ENCODE assay signal across 8 cellular contexts in the genomic region with DNA sequence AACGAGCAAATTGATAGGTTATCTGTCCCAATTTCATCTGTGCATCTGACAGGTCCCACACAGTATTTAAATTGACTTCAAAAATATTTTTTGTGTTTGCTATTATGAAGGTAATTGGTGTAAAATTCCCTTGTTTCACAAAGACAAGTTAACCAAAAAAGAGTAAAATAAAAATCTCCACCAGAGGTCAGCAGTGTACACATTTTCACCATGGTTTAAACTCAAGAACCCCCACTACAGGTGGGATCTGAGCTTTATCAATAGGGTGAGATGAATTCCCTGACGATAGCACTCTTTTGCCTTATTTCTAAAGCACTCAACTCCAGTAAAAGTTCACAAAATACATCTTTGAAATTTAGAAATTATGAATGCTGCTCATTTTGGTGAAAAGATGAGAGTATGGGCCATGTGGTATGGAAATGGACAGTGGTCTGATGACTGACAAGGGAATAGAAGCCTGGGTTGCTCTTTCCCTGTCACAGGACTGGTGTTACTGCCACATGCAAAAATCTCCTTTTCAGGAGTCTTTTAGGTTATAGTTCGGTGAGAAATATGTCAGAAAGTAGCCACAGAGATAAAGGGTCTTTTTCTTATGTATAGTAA.
DNase-seq lines count a peak whose midpoint lies in the region; ATAC-seq, FAIRE-seq and TF ChIP-seq lines count a peak whose summit lies in the region.

No MANE protein-coding gene starts in this region.

- DNase-seq in ELR (ENCODE audit: low read depth), result peak; percentile 55
- peak; percentile 11 for DNase-seq in HTR-8/SVneo (ENCODE audit: insufficient read length, low spot score)
- DNase-seq in SHP77 (lab: John Stamatoyannopoulos, UW), result peak; percentile 22 to 34
- peak; percentile 30 for DNase-seq in globus pallidus (ENCODE audit: low spot score)
- no peak for DNase-seq in uterus
- no peak for DNase-seq in activated T-cell treated with anti-CD3 and anti-CD28 coated beads, Interleukin-2, amount 50 U/mL, for 48 hours
- no peak for DNase-seq in GDM1 (lab: John Stamatoyannopoulos, UW)

- no peak for FAIRE-seq in HTR-8/SVneo (lab: Jason Lieb, UNC)

- H3K27ac ChIP-seq in uterus, result no peak overlapping the region

- peak; percentile 76 for ATAC-seq in GM21447 (IDR thresholded peaks at IDR 0.05; ENCODE audit: unreplicated experiment)

- intact Hi-C loops in uterus (cut with DNase I; ENCODE audit: low total_unique reads), result no loop called here

- no peak overlapping the region for H3K4me3 ChIP-seq in uterus

- H3K4me1 ChIP-seq in uterus, result no peaks in the 10 kb centered on the region

- H3K9me3 ChIP-seq in uterus, result no peaks in the 10 kb centered on the region

- TF ChIP-seq POLR2A in uterus (IDR thresholded peaks at IDR 0.05), result no peak

- TF ChIP-seq CTCF in uterus (IDR thresholded peaks at IDR 0.05), result peak in 3 of 4 experiments; percentile 10 to 26 (median 23)

- no peaks in the 10 kb centered on the region for H3K27me3 ChIP-seq in uterus

- H3K36me3 ChIP-seq in uterus, result no peaks in the 10 kb centered on the region

Comparison
In these comparisons a context has a peak if more than half of its experiments do, and no peak if none do; other contexts are left out.
1. DNase-seq: peak in ELR (single experiment), HTR-8/SVneo (single experiment), SHP77 (2 of 2) and globus pallidus (single experiment); none in uterus (0 of 2), activated T-cell treated with anti-CD3 and anti-CD28 coated beads, Interleukin-2, amount 50 U/mL, for 48 hours (0 of 2) and GDM1 (single experiment).